Comparison of ENCODE assay signal across 15 cellular contexts in the genomic region with DNA sequence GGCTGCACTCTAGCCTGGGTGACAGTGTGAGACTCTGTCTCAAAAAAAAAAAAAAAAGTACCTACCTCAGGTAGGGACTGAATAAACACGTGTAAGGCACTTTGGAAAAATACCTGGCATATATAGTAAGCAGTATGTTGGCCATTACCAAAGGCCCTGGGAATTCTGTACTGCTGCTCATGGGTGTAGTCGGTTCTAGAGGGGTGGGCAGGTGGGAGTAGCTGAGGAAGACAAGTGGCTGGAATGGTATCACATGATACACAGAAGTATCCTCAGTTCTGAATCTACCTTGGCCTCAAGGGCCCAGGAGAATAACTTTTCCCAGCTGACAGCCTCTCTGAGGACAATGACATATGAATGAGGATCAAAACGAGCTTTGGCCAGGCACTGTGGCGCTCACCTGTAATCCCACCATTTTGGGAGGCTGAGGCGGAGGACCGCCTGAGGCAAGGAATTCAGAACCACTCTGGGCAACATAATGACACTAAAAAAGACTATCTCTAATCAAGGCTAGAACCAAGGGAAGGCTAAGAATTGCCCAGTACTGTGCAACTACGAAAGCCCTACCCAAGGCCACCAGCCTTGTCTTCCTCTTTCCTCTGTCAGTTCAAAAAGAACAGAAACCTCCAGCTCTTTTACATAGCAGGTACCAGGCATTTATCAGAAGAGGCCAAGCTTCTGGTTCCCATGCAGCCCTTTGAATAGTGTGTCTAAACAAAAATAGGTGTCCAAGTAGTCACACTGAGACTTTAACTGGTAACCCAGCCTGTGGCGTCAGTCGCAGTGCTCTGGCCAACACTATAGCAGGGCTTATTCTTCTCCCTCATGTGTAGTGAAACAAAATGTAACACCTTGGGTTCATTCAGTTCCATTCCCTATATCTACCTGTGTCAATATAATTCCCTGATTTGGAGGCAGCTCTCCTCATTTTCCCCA. TPM values are rescaled to one million over a fixed set of nuclear protein-coding genes. Genes with fewer than 3 reads are reported as not detected.
DNase-seq lines count a peak whose midpoint lies in the region; ATAC-seq and TF ChIP-seq lines count a peak whose summit lies in the region.
"Had no signal": no experiment of that assay in that cellular context is flagged by ENCODE, and none has a peak within 500 bp of the region (broad histone marks: within the 10 kb centered on the region; RNA-seq: fewer than 3 reads in every experiment).

No MANE protein-coding gene starts in this region.

- no peaks in the 10 kb centered on the region for H3K9me3 Mint-ChIP-seq in activated CD8-positive, alpha-beta T cell treated with anti-CD3 and anti-CD28 coated beads for 36 hours
- no peaks in the 10 kb centered on the region for H3K9me3 Mint-ChIP-seq in activated CD8-positive, alpha-beta T cell treated with anti-CD3 and anti-CD28 coated beads, Interleukin-2, amount 10 ng/mL, durations not matched to agents 7 days and 5 days (ENCODE audit: insufficient read depth)
- no peaks in the 10 kb centered on the region for H3K9me3 Mint-ChIP-seq in nephron progenitor cell
- H3K9me3 Mint-ChIP-seq: stimulated activated memory B cell treated with anti-CD40 and anti-IgM and Interleukin-4, amounts not matched to agents 10 μg/mL and 1 μg/mL and 100 μg/mL, for 72 hours had no signal

- peaks cover 53% of the 10 kb centered on the region for H3K36me3 Mint-ChIP-seq in activated CD8-positive, alpha-beta T cell treated with anti-CD3 and anti-CD28 coated beads for 36 hours (ENCODE audit: low read depth)
- H3K36me3 Mint-ChIP-seq in activated CD8-positive, alpha-beta T cell treated with anti-CD3 and anti-CD28 coated beads, Interleukin-2, amount 10 ng/mL, durations not matched to agents 7 days and 5 days (ENCODE audit: low read depth): peaks cover 58% of the 10 kb centered on the region
- H3K36me3 Mint-ChIP-seq in nephron progenitor cell (ENCODE audit: low read depth): peaks cover 63% of the 10 kb centered on the region

- TF ChIP-seq CTCF in activated CD8-positive, alpha-beta T cell treated with anti-CD3 and anti-CD28 coated beads for 36 hours (IDR thresholded peaks at IDR 0.05): no peak
- TF ChIP-seq CTCF in nephron progenitor cell (IDR thresholded peaks at IDR 0.05): no peak

- ATAC-seq in activated CD8-positive, alpha-beta T cell treated with anti-CD3 and anti-CD28 coated beads for 36 hours: no peak
- ATAC-seq in activated CD8-positive, alpha-beta T cell treated with anti-CD3 and anti-CD28 coated beads, Interleukin-2, amount 10 ng/mL, durations not matched to agents 7 days and 5 days: no peak
- ATAC-seq: A549; foreskin keratinocyte; pancreas; SK-N-SH treated with all-trans-retinoic acid at 6 μM for 48 hours; stimulated activated memory B cell treated with anti-CD40 and anti-IgM and Interleukin-4, amounts not matched to agents 10 μg/mL and 1 μg/mL and 100 μg/mL, for 72 hours had no signal

- H3K27me3 Mint-ChIP-seq in activated CD8-positive, alpha-beta T cell treated with anti-CD3 and anti-CD28 coated beads for 36 hours: no peaks in the 10 kb centered on the region
- H3K27me3 Mint-ChIP-seq in activated CD8-positive, alpha-beta T cell treated with anti-CD3 and anti-CD28 coated beads, Interleukin-2, amount 10 ng/mL, durations not matched to agents 7 days and 5 days (ENCODE audit: low read depth): no peaks in the 10 kb centered on the region
- H3K27me3 Mint-ChIP-seq in nephron progenitor cell (ENCODE audit: low read depth, poor library complexity): no peaks in the 10 kb centered on the region
- H3K27me3 Mint-ChIP-seq: stimulated activated memory B cell treated with anti-CD40 and anti-IgM and Interleukin-4, amounts not matched to agents 10 μg/mL and 1 μg/mL and 100 μg/mL, for 72 hours had no signal

- H3K27ac ChIP-seq in angular gyrus (ENCODE audit: low read depth, low read length): peak overlapping the region; percentile 88
- H3K27ac ChIP-seq: A549, foreskin keratinocyte, pancreas had no signal

- intact Hi-C loops in activated CD8-positive, alpha-beta T cell treated with anti-CD3 and anti-CD28 coated beads for 36 hours (cut with micrococcal nuclease): no loop called here

- H3K27ac Mint-ChIP-seq in activated CD8-positive, alpha-beta T cell treated with anti-CD3 and anti-CD28 coated beads for 36 hours: peak overlapping the region; percentile 20
- no peak overlapping the region for H3K27ac Mint-ChIP-seq in activated CD8-positive, alpha-beta T cell treated with anti-CD3 and anti-CD28 coated beads, Interleukin-2, amount 10 ng/mL, durations not matched to agents 7 days and 5 days
- H3K27ac Mint-ChIP-seq in nephron progenitor cell: peak overlapping the region; percentile 33
- H3K27ac Mint-ChIP-seq: stimulated activated memory B cell treated with anti-CD40 and anti-IgM and Interleukin-4, amounts not matched to agents 10 μg/mL and 1 μg/mL and 100 μg/mL, for 72 hours had no signal

- DNase-seq in activated CD8-positive, alpha-beta T cell treated with anti-CD3 and anti-CD28 coated beads for 36 hours: no peak
- DNase-seq in activated CD8-positive, alpha-beta T cell treated with anti-CD3 and anti-CD28 coated beads, Interleukin-2, amount 10 ng/mL, durations not matched to agents 7 days and 5 days: no peak
- DNase-seq in nephron progenitor cell: no peak
- no peak for DNase-seq in amygdala (lab: John Stamatoyannopoulos, UW)
- DNase-seq in NCI-H226: no peak
- DNase-seq: activated T-cell treated with anti-CD3 and anti-CD28 coated beads, Interleukin-2, amount 50 U/mL, for 48 hours; foreskin keratinocyte; Karpas-422; NCI-H1436 treated with DMSO at 0.1 percent for 48 hours; NCI-H446 treated with DMSO at 0.1 percent for 48 hours; pancreas had no signal

- POLR2A ChIA-PET in activated CD8-positive, alpha-beta T cell treated with anti-CD3 and anti-CD28 coated beads for 36 hours (lab: Charles Lee): interaction anchor here (1.5 to 7.9 kb wide), 5 partner anchors 8 to 735 kb away, joined by 4 to 63 read pairs (median 14); a partner anchor contains a TSS
- POLR2A ChIA-PET in activated CD8-positive, alpha-beta T cell treated with anti-CD3 and anti-CD28 coated beads, Interleukin-2, amount 10 ng/mL, durations not matched to agents 7 days and 5 days (lab: Charles Lee): interaction anchor here (0.9 to 1.4 kb wide), 2 partner anchors 11 to 12 kb away, joined by 3 to 9 read pairs; a partner anchor contains a TSS

- CTCF ChIA-PET in activated CD8-positive, alpha-beta T cell treated with anti-CD3 and anti-CD28 coated beads for 36 hours (lab: Charles Lee): interaction anchor here (3.0 to 4.9 kb wide), 4 partner anchors 10 to 59 kb away, joined by 14 to 135 read pairs (median 25); a partner anchor contains a TSS
- CTCF ChIA-PET in activated CD8-positive, alpha-beta T cell treated with anti-CD3 and anti-CD28 coated beads, Interleukin-2, amount 10 ng/mL, durations not matched to agents 7 days and 5 days (lab: Charles Lee): interaction anchor here (1.2 to 4.5 kb wide), 5 partner anchors 10 to 59 kb away, joined by 4 to 194 read pairs (median 20); a partner anchor contains a TSS

- H3K4me3 Mint-ChIP-seq in activated CD8-positive, alpha-beta T cell treated with anti-CD3 and anti-CD28 coated beads for 36 hours: no peak overlapping the region
- H3K4me3 Mint-ChIP-seq in activated CD8-positive, alpha-beta T cell treated with anti-CD3 and anti-CD28 coated beads, Interleukin-2, amount 10 ng/mL, durations not matched to agents 7 days and 5 days: no peak overlapping the region
- H3K4me3 Mint-ChIP-seq in nephron progenitor cell: no peak overlapping the region
- H3K4me3 Mint-ChIP-seq: stimulated activated memory B cell treated with anti-CD40 and anti-IgM and Interleukin-4, amounts not matched to agents 10 μg/mL and 1 μg/mL and 100 μg/mL, for 72 hours had no signal

- peaks cover 2% of the 10 kb centered on the region for H3K4me1 Mint-ChIP-seq in activated CD8-positive, alpha-beta T cell treated with anti-CD3 and anti-CD28 coated beads for 36 hours (ENCODE audit: low read depth)
- no peaks in the 10 kb centered on the region for H3K4me1 Mint-ChIP-seq in activated CD8-positive, alpha-beta T cell treated with anti-CD3 and anti-CD28 coated beads, Interleukin-2, amount 10 ng/mL, durations not matched to agents 7 days and 5 days (ENCODE audit: low read depth)
- peaks cover 14% of the 10 kb centered on the region for H3K4me1 Mint-ChIP-seq in nephron progenitor cell

RNA-seq across cellular contexts. Expression of a gene that starts 10.2 kb away (rescaled TPM):
- total RNA-seq in activated CD8-positive, alpha-beta T cell treated with anti-CD3 and anti-CD28 coated beads for 36 hours: 1 to 10 TPM; 8.4 to 10.0 TPM
- total RNA-seq in activated CD8-positive, alpha-beta T cell treated with anti-CD3 and anti-CD28 coated beads, Interleukin-2, amount 10 ng/mL, durations not matched to agents 7 days and 5 days: 1 to 10 TPM; 6.7 to 8.7 TPM

RNA-seq across cellular contexts. Expression of a gene that starts 10.4 kb away (rescaled TPM):
- total RNA-seq in activated CD8-positive, alpha-beta T cell treated with anti-CD3 and anti-CD28 coated beads for 36 hours: 1 to 10 TPM; 5.6 to 7.1 TPM
- total RNA-seq in activated CD8-positive, alpha-beta T cell treated with anti-CD3 and anti-CD28 coated beads, Interleukin-2, amount 10 ng/mL, durations not matched to agents 7 days and 5 days: 1 to 10 TPM; 7.9 to 9.4 TPM

RNA-seq across cellular contexts. Expression of a gene that starts 11.4 kb away (rescaled TPM):
- total RNA-seq in activated CD8-positive, alpha-beta T cell treated with anti-CD3 and anti-CD28 coated beads for 36 hours: 100 to 1,000 TPM; 547 to 553 TPM
- total RNA-seq in activated CD8-positive, alpha-beta T cell treated with anti-CD3 and anti-CD28 coated beads, Interleukin-2, amount 10 ng/mL, durations not matched to agents 7 days and 5 days: 100 to 1,000 TPM; 250 to 251 TPM

RNA-seq across cellular contexts. Expression of a gene that starts 19.3 kb away (rescaled TPM):
- total RNA-seq in activated CD8-positive, alpha-beta T cell treated with anti-CD3 and anti-CD28 coated beads for 36 hours: 1 to 10 TPM; 2.9 to 3.7 TPM
- 1 to 10 TPM; 3.3 to 3.5 TPM for total RNA-seq in activated CD8-positive, alpha-beta T cell treated with anti-CD3 and anti-CD28 coated beads, Interleukin-2, amount 10 ng/mL, durations not matched to agents 7 days and 5 days

RNA-seq across cellular contexts. Expression of a gene that starts 40.3 kb away (rescaled TPM):
- 100 to 1,000 TPM; 184 to 186 TPM for total RNA-seq in activated CD8-positive, alpha-beta T cell treated with anti-CD3 and anti-CD28 coated beads for 36 hours
- 100 to 1,000 TPM; 150 to 152 TPM for total RNA-seq in activated CD8-positive, alpha-beta T cell treated with anti-CD3 and anti-CD28 coated beads, Interleukin-2, amount 10 ng/mL, durations not matched to agents 7 days and 5 days
